In the genomic region with DNA sequence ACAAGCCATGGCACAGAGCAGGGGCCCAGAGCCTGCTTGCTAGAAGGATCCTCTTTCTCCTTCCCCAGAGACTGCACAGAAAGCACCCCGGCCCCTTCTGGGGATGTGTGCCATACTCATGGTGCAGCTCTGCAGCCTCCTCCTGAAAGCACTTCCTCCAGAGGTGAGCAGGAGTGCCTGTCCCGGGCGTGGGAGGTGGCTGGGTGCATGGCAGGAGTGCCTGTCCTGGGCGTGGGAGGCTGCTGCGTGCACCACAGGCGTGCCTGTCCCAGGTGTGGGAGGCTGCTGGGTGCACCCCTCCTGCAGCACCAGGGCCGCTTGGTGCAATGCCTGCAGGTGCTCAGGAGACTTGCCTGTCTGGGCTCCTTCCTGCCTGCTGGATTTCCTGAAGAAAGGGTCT, we compare ENCODE assay signal across 22 cellular contexts.
"Had no signal": no experiment of that assay in that cellular context is flagged by ENCODE, and none has a peak within 500 bp of the region (broad histone marks: within the 10 kb centered on the region; RNA-seq: fewer than 3 reads in every experiment).

No MANE protein-coding gene starts in this region.

- H3K27ac Mint-ChIP-seq: activated CD4-positive, alpha-beta T cell treated with anti-CD3 and anti-CD28 coated beads for 36 hours; activated CD8-positive, alpha-beta T cell treated with anti-CD3 and anti-CD28 coated beads, Interleukin-2, amount 10 ng/mL, durations not matched to agents 7 days and 5 days had no signal

- H3K36me3 ChIP-seq: breast epithelium had no signal

- H3K27ac ChIP-seq: breast epithelium, SK-N-MC, VCaP had no signal

- H3K4me1 ChIP-seq: breast epithelium had no signal

- H3K4me1 Mint-ChIP-seq: activated CD4-positive, alpha-beta T cell treated with anti-CD3 and anti-CD28 coated beads for 36 hours had no signal

- DNase-seq: activated CD4-positive, alpha-beta T cell treated with anti-CD3 and anti-CD28 coated beads for 36 hours; activated CD4-positive, alpha-beta T cell treated with anti-CD3 and anti-CD28 coated beads, Interleukin-2, amount 50 U/mL, for 4 hours; activated CD8-positive, alpha-beta memory T cell treated with anti-CD3 and anti-CD28 coated beads, Interleukin-2, amount 50 U/mL, for 48 hours; activated CD8-positive, alpha-beta T cell treated with anti-CD3 and anti-CD28 coated beads, Interleukin-2, amount 10 ng/mL, durations not matched to agents 7 days and 5 days; activated naive CD4-positive, alpha-beta T cell treated with anti-CD3 and anti-CD28 coated beads, Interleukin-2, amount 50 U/mL, for 16 hours; activated T-cell treated with anti-CD3 and anti-CD28 coated beads, Interleukin-2, amount 50 U/mL, for 1 hour; aorta; NCI-H1092 treated with DMSO at 0.1 percent for 48 hours; NCI-H1417 treated with DMSO at 0.1 percent for 48 hours; NCI-H1694; NCI-H2029; NCI-H2107; NCI-H2171 treated with DMSO at 0.1 percent for 48 hours; NCI-H345; NCI-H510A; NCI-H526 treated with DMSO at 0.1 percent for 48 hours; NCI-H82; SIG-M5; T-helper 1 cell had no signal

- ATAC-seq: activated CD4-positive, alpha-beta T cell treated with anti-CD3 and anti-CD28 coated beads for 36 hours; activated CD8-positive, alpha-beta T cell treated with anti-CD3 and anti-CD28 coated beads, Interleukin-2, amount 10 ng/mL, durations not matched to agents 7 days and 5 days had no signal

- H3K4me3 Mint-ChIP-seq: activated CD4-positive, alpha-beta T cell treated with anti-CD3 and anti-CD28 coated beads for 36 hours; activated CD8-positive, alpha-beta T cell treated with anti-CD3 and anti-CD28 coated beads, Interleukin-2, amount 10 ng/mL, durations not matched to agents 7 days and 5 days had no signal

- H3K9me3 ChIP-seq: breast epithelium had no signal

- H3K4me3 ChIP-seq: breast epithelium, SK-N-MC had no signal
